1 cellular context compared by ENCODE assay signal in the genomic region with DNA sequence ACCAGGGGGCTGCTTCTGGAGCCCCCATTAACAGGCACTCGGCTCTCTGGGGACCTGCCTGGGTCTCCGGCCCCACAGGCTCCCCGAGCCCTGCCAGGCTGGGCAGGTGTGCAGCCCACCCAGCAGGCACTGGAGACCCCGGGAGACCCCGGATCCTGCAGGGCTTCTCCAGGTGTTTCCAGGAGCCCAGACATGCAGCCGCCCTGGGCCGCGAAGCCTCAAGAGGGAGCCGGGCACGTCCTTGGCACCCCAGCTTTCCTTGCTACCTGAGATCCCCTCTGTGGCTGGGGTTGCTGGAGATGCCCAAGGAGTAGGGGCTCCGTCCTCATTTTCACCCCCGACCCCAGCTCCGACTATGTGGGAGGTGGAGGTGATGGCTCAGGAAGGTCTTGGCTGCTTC.
TF ChIP-seq lines count a peak whose summit lies in the region.

No MANE protein-coding gene starts in this region.

TF ChIP-seq in A549, 52 proteins besides CTCF, POLR2A, EP300 and RAD21 (continued from another document):
- TF ChIP-seq, protein P1, sequence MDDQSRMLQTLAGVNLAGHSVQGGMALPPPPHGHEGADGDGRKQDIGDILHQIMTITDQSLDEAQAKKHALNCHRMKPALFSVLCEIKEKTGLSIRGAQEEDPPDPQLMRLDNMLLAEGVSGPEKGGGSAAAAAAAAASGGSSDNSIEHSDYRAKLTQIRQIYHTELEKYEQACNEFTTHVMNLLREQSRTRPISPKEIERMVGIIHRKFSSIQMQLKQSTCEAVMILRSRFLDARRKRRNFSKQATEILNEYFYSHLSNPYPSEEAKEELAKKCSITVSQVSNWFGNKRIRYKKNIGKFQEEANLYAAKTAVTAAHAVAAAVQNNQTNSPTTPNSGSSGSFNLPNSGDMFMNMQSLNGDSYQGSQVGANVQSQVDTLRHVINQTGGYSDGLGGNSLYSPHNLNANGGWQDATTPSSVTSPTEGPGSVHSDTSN (IDR thresholded peaks at IDR 0.05), result no peak
- TF ChIP-seq HOXB5 (CRISPR knock-in tag; IDR thresholded peaks at IDR 0.05) (no peak), CBX8 (IDR thresholded peaks at IDR 0.05) (no peak), EHF (CRISPR knock-in tag; IDR thresholded peaks at IDR 0.05) (no peak), NFE2L2 (conservative IDR thresholded peaks at IDR 0.05; ENCODE audit: low read length) (no peak), CHD4 (IDR thresholded peaks at IDR 0.05; ENCODE audit: borderline replicate concordance) (no peak), MAZ (IDR thresholded peaks at IDR 0.05; ENCODE audit: borderline replicate concordance, low read depth, low read length) (no peak), ZC3H11A (IDR thresholded peaks at IDR 0.05) (no peak), HEYL (CRISPR knock-in tag; IDR thresholded peaks at IDR 0.05) (no peak), TP53 (CRISPR knock-in tag; IDR thresholded peaks at IDR 0.05) (no peak), ESRRA (IDR thresholded peaks at IDR 0.05; ENCODE audit: borderline replicate concordance, low read length) (no peak), TFCP2L1 (CRISPR knock-in tag; IDR thresholded peaks at IDR 0.05) (no peak)
- TF ChIP-seq, protein P2, sequence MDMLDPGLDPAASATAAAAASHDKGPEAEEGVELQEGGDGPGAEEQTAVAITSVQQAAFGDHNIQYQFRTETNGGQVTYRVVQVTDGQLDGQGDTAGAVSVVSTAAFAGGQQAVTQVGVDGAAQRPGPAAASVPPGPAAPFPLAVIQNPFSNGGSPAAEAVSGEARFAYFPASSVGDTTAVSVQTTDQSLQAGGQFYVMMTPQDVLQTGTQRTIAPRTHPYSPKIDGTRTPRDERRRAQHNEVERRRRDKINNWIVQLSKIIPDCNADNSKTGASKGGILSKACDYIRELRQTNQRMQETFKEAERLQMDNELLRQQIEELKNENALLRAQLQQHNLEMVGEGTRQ (IDR thresholded peaks at IDR 0.05), result no peak
- TF ChIP-seq, protein P3, sequence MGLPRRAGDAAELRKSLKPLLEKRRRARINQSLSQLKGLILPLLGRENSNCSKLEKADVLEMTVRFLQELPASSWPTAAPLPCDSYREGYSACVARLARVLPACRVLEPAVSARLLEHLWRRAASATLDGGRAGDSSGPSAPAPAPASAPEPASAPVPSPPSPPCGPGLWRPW (IDR thresholded peaks at IDR 0.05), result no peak
